ENCODE assay signal across 1 cellular context in genomic region chr22:30421695-30422480, GRCh38.
TF ChIP-seq lines count a peak whose summit lies in the region.

No MANE protein-coding gene starts in this region.

TF ChIP-seq in HepG2, 621 proteins besides CTCF, POLR2A, EP300 and RAD21 (continued from another document):
- TF ChIP-seq MEF2D (CRISPR knock-in tag; IDR thresholded peaks at IDR 0.05): no peak
- TF ChIP-seq ZSCAN29 (CRISPR knock-in tag; conservative IDR thresholded peaks at IDR 0.05): 0 out of 2 replicates have a peak, but pooled peaks have one; percentile 34
- no peak for TF ChIP-seq ZNF703 (CRISPR knock-in tag; IDR thresholded peaks at IDR 0.05; ENCODE audit: borderline replicate concordance)
- no peak for TF ChIP-seq FOXP1 (IDR thresholded peaks at IDR 0.05)
- peak; percentile 22; the same call in 1 of the 2 replicates for TF ChIP-seq FOXP1 (CRISPR knock-in tag; IDR thresholded peaks at IDR 0.05)
- TF ChIP-seq ZNF644 (CRISPR knock-in tag; IDR thresholded peaks at IDR 0.05; ENCODE audit: low read depth): no peak
- peak; percentile 21; the same call in 1 of the 2 replicates for TF ChIP-seq ETV5 (CRISPR knock-in tag; IDR thresholded peaks at IDR 0.05; ENCODE audit: borderline replicate concordance)
- TF ChIP-seq PAF1 (CRISPR knock-in tag; IDR thresholded peaks at IDR 0.05): 0 out of 2 replicates have a peak, but pooled peaks have one; percentile 50
- TF ChIP-seq TGIF2 (CRISPR knock-in tag; IDR thresholded peaks at IDR 0.05): peak; percentile 27; the same call in 1 of the 2 replicates
- peak; percentile 69; the same call in 1 of the 2 replicates for TF ChIP-seq ZBTB20 (CRISPR knock-in tag; IDR thresholded peaks at IDR 0.05; ENCODE audit: borderline replicate concordance, low read depth)
- 0 out of 2 replicates have a peak, but pooled peaks have one; percentile 14 for TF ChIP-seq MIER2 (CRISPR knock-in tag; IDR thresholded peaks at IDR 0.05)
- TF ChIP-seq MXD4 (CRISPR knock-in tag; IDR thresholded peaks at IDR 0.05): 0 out of 2 replicates have a peak, but pooled peaks have one; percentile 43
- no peak for TF ChIP-seq IKZF1 (IDR thresholded peaks at IDR 0.05)
- TF ChIP-seq ZNF318 (CRISPR knock-in tag; IDR thresholded peaks at IDR 0.05): peak; percentile 1; the same call in 1 of the 2 replicates
- TF ChIP-seq ZNF547 (CRISPR knock-in tag; IDR thresholded peaks at IDR 0.05): no peak
- TF ChIP-seq FOSL1 (CRISPR knock-in tag; IDR thresholded peaks at IDR 0.05; ENCODE audit: borderline replicate concordance): no peak
- peak; percentile 52 for TF ChIP-seq RBFOX2 (IDR thresholded peaks at IDR 0.05; ENCODE audit: low read depth, low read length)
- no peak for TF ChIP-seq SMC3 (IDR thresholded peaks at IDR 0.05; ENCODE audit: low read length)
- peak; percentile 60 for TF ChIP-seq GATAD2A (CRISPR knock-in tag; IDR thresholded peaks at IDR 0.05)
- no peak for TF ChIP-seq SOX13 (IDR thresholded peaks at IDR 0.05)
- TF ChIP-seq SOX13 (CRISPR knock-in tag; conservative IDR thresholded peaks at IDR 0.05 in 1 of 2, IDR thresholded peaks at IDR 0.05 in 1 of 2): peak in 1 of 2 experiments; percentile 44; a peak in 1 of 4 replicates
- TF ChIP-seq POLR2AphosphoS5 (IDR thresholded peaks at IDR 0.05; ENCODE audit: low read depth, low read length): peak; percentile 82
- no peak for TF ChIP-seq HNRNPH1 (optimal IDR thresholded peaks at IDR 0.05; ENCODE audit: low read depth, low read length)
- no peak for TF ChIP-seq ZNF207 (IDR thresholded peaks at IDR 0.05; ENCODE audit: borderline replicate concordance)
- peak; percentile 83 for TF ChIP-seq SP5 (CRISPR knock-in tag; IDR thresholded peaks at IDR 0.05; ENCODE audit: borderline replicate concordance, low read depth)
- TF ChIP-seq, protein P1, sequence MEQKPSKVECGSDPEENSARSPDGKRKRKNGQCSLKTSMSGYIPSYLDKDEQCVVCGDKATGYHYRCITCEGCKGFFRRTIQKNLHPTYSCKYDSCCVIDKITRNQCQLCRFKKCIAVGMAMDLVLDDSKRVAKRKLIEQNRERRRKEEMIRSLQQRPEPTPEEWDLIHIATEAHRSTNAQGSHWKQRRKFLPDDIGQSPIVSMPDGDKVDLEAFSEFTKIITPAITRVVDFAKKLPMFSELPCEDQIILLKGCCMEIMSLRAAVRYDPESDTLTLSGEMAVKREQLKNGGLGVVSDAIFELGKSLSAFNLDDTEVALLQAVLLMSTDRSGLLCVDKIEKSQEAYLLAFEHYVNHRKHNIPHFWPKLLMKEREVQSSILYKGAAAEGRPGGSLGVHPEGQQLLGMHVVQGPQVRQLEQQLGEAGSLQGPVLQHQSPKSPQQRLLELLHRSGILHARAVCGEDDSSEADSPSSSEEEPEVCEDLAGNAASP (CRISPR knock-in tag; IDR thresholded peaks at IDR 0.05; ENCODE audit: borderline replicate concordance): peak; percentile 55; the same call in 1 of the 2 replicates
- TF ChIP-seq NR2F2 (IDR thresholded peaks at IDR 0.05; ENCODE audit: borderline replicate concordance, low read depth): peak; percentile 31; the same call in 1 of the 2 replicates
- 0 out of 2 replicates have a peak, but pooled peaks have one; percentile 7 for TF ChIP-seq FOSL2 (CRISPR knock-in tag; IDR thresholded peaks at IDR 0.05)
- TF ChIP-seq BCL6 (CRISPR knock-in tag; IDR thresholded peaks at IDR 0.05): no peak; the same call in 1 of the 2 replicates
- TF ChIP-seq ZBTB3 (CRISPR knock-in tag; IDR thresholded peaks at IDR 0.05; ENCODE audit: borderline replicate concordance, low read depth): no peak
- TF ChIP-seq ARID5B (CRISPR knock-in tag; IDR thresholded peaks at IDR 0.05): peak; percentile 55; the same call in 1 of the 2 replicates
- TF ChIP-seq MAFF (IDR thresholded peaks at IDR 0.05; ENCODE audit: low read depth, low read length): no peak
- 0 out of 2 replicates have a peak, but pooled peaks have one; percentile 29 for TF ChIP-seq ZNF503 (CRISPR knock-in tag; IDR thresholded peaks at IDR 0.05)
